20 cellular contexts compared by ENCODE assay signal in genomic region chr4:181933471-181933870, GRCh38.
A peak's percentile ranks its signal among the peaks of the same experiment; 100 is the strongest.
DNase-seq lines count a peak whose midpoint lies in the region; TF ChIP-seq lines count a peak whose summit lies in the region.
"Had no signal": no experiment of that assay in that cellular context is flagged by ENCODE, and none has a peak within 500 bp of the region (broad histone marks: within the 10 kb centered on the region; RNA-seq: fewer than 3 reads in every experiment).

No MANE protein-coding gene starts in this region.

- no peaks in the 10 kb centered on the region for H3K4me1 ChIP-seq in neural progenitor cell
- H3K4me1 ChIP-seq: A549; BLaER1 treated with 17β-estradiol and CSF1 and Interleukin-3, amounts not matched to agents 10 nM and 100 nM had no signal

- no peaks in the 10 kb centered on the region for H3K36me3 ChIP-seq in neural progenitor cell
- H3K36me3 ChIP-seq: BLaER1 treated with 17β-estradiol and CSF1 and Interleukin-3, amounts not matched to agents 10 nM and 100 nM had no signal

- H3K27me3 ChIP-seq in neural progenitor cell = no peaks in the 10 kb centered on the region
- H3K27me3 ChIP-seq: BLaER1 treated with 17β-estradiol and CSF1 and Interleukin-3, amounts not matched to agents 10 nM and 100 nM had no signal

- H3K4me2 ChIP-seq in neural progenitor cell = no peak overlapping the region
- H3K4me2 ChIP-seq: A549; BLaER1 treated with 17β-estradiol and CSF1 and Interleukin-3, amounts not matched to agents 10 nM and 100 nM had no signal

- H2AFZ ChIP-seq in neural progenitor cell (replicated peaks) = no peak overlapping the region

- H3K36me3 Mint-ChIP-seq in neural progenitor cell = peaks cover 3% of the 10 kb centered on the region
- H3K36me3 Mint-ChIP-seq: CD8-positive, alpha-beta T cell had no signal

- no peaks in the 10 kb centered on the region for H3K4me1 Mint-ChIP-seq in neural progenitor cell
- H3K4me1 Mint-ChIP-seq: B cell had no signal

- in situ Hi-C loops in SK-MEL-5 (cut with HindIII; ENCODE audit: low pct_unique_long_range_greater_than_20kb, low sequenced_read_pairs) = no loop called here

- DNase-seq in COLO829 (ENCODE audit: low spot score) = peak; percentile 93
- peak; percentile 81 for DNase-seq in SK-MEL-5 (ENCODE audit: low read depth, low spot score)
- peak; percentile 46 for DNase-seq in medulla oblongata (ENCODE audit: extremely low spot score)
- peak; percentile 48 for DNase-seq in pons (ENCODE audit: low spot score)
- no peak for DNase-seq in DMS53 (lab: John Stamatoyannopoulos, UW)
- DNase-seq in neural progenitor cell (ENCODE audit: low spot score) = no peak
- DNase-seq in NCI-H345 treated with DMSO at 0.1 percent for 48 hours (lab: John Stamatoyannopoulos, UW; ENCODE audit: unreplicated experiment) = no peak
- DNase-seq: AML-193; CD4-positive, alpha-beta T cell; CD8-positive, alpha-beta T cell; COR-L47; DMS 273 treated with DMSO at 0.1 percent for 48 hours; DMS153; DMS79 treated with DMSO at 0.1 percent for 48 hours; GF-D8 had no signal

- H3K9me3 ChIP-seq in neural progenitor cell (ENCODE audit: low read depth) = no peaks in the 10 kb centered on the region
- H3K9me3 ChIP-seq: A549 had no signal

- TF ChIP-seq CTCF in neural progenitor cell (IDR thresholded peaks at IDR 0.05) = no peak

- peaks cover 31% of the 10 kb centered on the region for H3K9me3 Mint-ChIP-seq in neural progenitor cell

- no peak overlapping the region for H3K9ac ChIP-seq in neural progenitor cell
- H3K9ac ChIP-seq: BLaER1 treated with 17β-estradiol and CSF1 and Interleukin-3, amounts not matched to agents 10 nM and 100 nM had no signal

- H3K27ac ChIP-seq in neural progenitor cell = no peak overlapping the region
- H3K27ac ChIP-seq: 22Rv1; A549; BLaER1 treated with 17β-estradiol and CSF1 and Interleukin-3, amounts not matched to agents 10 nM and 100 nM; C4-2B had no signal

- H3K27ac Mint-ChIP-seq in neural progenitor cell = no peak overlapping the region
- H3K27ac Mint-ChIP-seq: B cell; CD4-positive, alpha-beta T cell; CD8-positive, alpha-beta T cell had no signal

- H3F3A ChIP-seq in neural progenitor cell (ENCODE audit: low read depth) = no peaks in the 10 kb centered on the region

- no peak overlapping the region for H3K4me3 ChIP-seq in neural progenitor cell
- H3K4me3 ChIP-seq: A549; BLaER1 treated with 17β-estradiol and CSF1 and Interleukin-3, amounts not matched to agents 10 nM and 100 nM had no signal

- no peaks in the 10 kb centered on the region for H4K20me1 ChIP-seq in neural progenitor cell (ENCODE audit: low read depth)
- H4K20me1 ChIP-seq: BLaER1 treated with 17β-estradiol and CSF1 and Interleukin-3, amounts not matched to agents 10 nM and 100 nM had no signal

- no peak overlapping the region for H3K4me3 Mint-ChIP-seq in neural progenitor cell
- H3K4me3 Mint-ChIP-seq: B cell; CD4-positive, alpha-beta T cell; CD8-positive, alpha-beta T cell had no signal

- H3K79me2 ChIP-seq in neural progenitor cell (ENCODE audit: low read depth) = no peaks in the 10 kb centered on the region

- H3K27me3 Mint-ChIP-seq in neural progenitor cell (ENCODE audit: insufficient read depth, low read depth) = peaks cover 3% of the 10 kb centered on the region
- H3K27me3 Mint-ChIP-seq: B cell; CD4-positive, alpha-beta T cell had no signal

Comparison
In these comparisons a context has a peak if more than half of its experiments do, and no peak if none do; other contexts are left out.
1. DNase-seq: peak in COLO829 (single experiment), SK-MEL-5 (single experiment), medulla oblongata (single experiment) and pons (single experiment); none in DMS53 (single experiment), neural progenitor cell (single experiment) and NCI-H345 treated with DMSO at 0.1 percent for 48 hours (single experiment).